8 cellular contexts compared by ENCODE assay signal in the genomic region with DNA sequence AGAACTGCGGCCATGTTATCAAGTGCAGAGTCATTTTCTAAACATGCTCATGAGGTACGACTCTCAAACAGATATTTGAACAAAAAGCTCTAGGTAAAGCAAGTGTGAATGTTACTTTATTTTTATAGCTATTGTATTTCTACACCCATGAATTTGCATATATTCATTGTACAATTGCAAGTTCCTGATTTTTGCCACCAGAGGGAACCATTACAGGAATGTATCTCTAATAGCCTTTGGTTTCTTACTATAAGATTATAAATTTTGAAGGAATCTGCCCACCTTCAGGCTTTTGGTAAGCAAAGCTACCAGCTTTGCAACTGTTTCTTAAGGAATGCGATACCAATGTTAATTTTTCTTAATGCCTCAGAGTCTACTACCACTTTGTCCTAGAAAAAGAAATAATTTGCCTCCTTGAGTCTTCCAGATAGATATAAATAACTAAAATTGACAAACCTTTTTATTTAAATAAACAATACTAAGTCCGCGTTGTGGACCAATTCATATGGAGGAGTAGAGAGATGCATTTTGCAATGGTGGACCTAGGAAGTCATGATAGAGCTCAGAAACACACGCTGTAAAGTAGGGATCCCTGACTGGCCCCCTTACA.
DNase-seq lines count a peak whose midpoint lies in the region; ATAC-seq and TF ChIP-seq lines count a peak whose summit lies in the region.

No MANE protein-coding gene starts in this region.

- H3K27me3 Mint-ChIP-seq in glutamatergic neuron (ENCODE audit: unreplicated experiment): peaks cover 2% of the 10 kb centered on the region

- POLR2A ChIA-PET in SK-N-SH (lab: Yijun Ruan, JAX): no interaction called here

- TF ChIP-seq EP300 in SK-N-SH (IDR thresholded peaks at IDR 0.05; ENCODE audit: borderline replicate concordance in 1 of 2, low read depth in 1 of 2, low read length in 1 of 2): no peak

- no peak overlapping the region for H3K4me2 ChIP-seq in SK-N-SH

- H3K27me3 ChIP-seq in left ventricle myocardium inferior (ENCODE audit: low read depth) (no peaks in the 10 kb centered on the region), SK-N-SH (ENCODE audit: insufficient read depth) (no peaks in the 10 kb centered on the region)

- no peak for TF ChIP-seq RAD21 in SK-N-SH (IDR thresholded peaks at IDR 0.05; ENCODE audit: low read length)

- H3K27ac ChIP-seq in left ventricle myocardium inferior (replicated peaks): no peak overlapping the region
- peak overlapping the region in 1 of 2 experiments; percentile 78; a peak in 1 of 4 replicates for H3K27ac ChIP-seq in SK-N-SH (ENCODE audit: low read depth in 2 of 2, low read length in 1 of 2)

- no peak overlapping the region for H2AFZ ChIP-seq in SK-N-SH (ENCODE audit: low read depth)

- peak; percentile 62 for TF ChIP-seq CTCF in left ventricle myocardium inferior (IDR thresholded peaks at IDR 0.05; ENCODE audit: borderline replicate concordance)
- peak; percentile 66 for TF ChIP-seq CTCF in SK-N-SH (IDR thresholded peaks at IDR 0.05)
- peak; percentile 63 for TF ChIP-seq CTCF in glutamatergic neuron (IDR thresholded peaks at IDR 0.05; ENCODE audit: partially characterized antibody, unreplicated experiment)

- no peak overlapping the region for H3K4me3 Mint-ChIP-seq in glutamatergic neuron (ENCODE audit: unreplicated experiment)

- CTCF ChIA-PET in SK-N-SH (lab: Yijun Ruan, JAX): interaction anchor here (0.6 to 3.6 kb wide), 11 partner anchors 8 to 584 kb away, joined by 3 to 13 read pairs (median 5); no protein-coding TSS in a partner anchor

- ATAC-seq in left ventricle myocardium superior (no peak), HG03025 (IDR thresholded peaks at IDR 0.05; ENCODE audit: low FRiP score, unreplicated experiment) (no peak), GM21528 (IDR thresholded peaks at IDR 0.05; ENCODE audit: low FRiP score, unreplicated experiment) (no peak)

- H3K4me1 Mint-ChIP-seq in glutamatergic neuron (ENCODE audit: low read depth, unreplicated experiment): no peaks in the 10 kb centered on the region

- no peaks in the 10 kb centered on the region for H3K9me3 Mint-ChIP-seq in glutamatergic neuron (ENCODE audit: unreplicated experiment)

- 98% methylated on average over 6 of the region's 6 CpGs for WGBS in SK-N-SH (ENCODE audit: low lambda C conversion rate)

- H3K36me3 ChIP-seq in left ventricle myocardium inferior (peaks cover 55% of the 10 kb centered on the region), SK-N-SH (replicated peaks in 1 of 2; ENCODE audit: control insufficient read depth in 1 of 2, insufficient read depth in 2 of 2, low read length in 1 of 2) (peaks cover 47 to 65% of the 10 kb centered on the region in 2 experiments)

- no peak for DNase-seq in left ventricle myocardium inferior
- no peak for DNase-seq in left ventricle myocardium superior
- DNase-seq in SK-N-SH: no peak
- no peak for DNase-seq in glutamatergic neuron
- DNase-seq in stimulated activated CD4-positive, alpha-beta T cell treated with anti-CD3 and anti-CD28 coated beads, Interleukin-12 subunit alpha, Interleukin-12 subunit beta, amount 100 ng/mL, for 4 hours: no peak
- no peak for DNase-seq in effector CD4-positive, alpha-beta T cell

- no peak overlapping the region for H3K4me3 ChIP-seq in left ventricle myocardium inferior
- H3K4me3 ChIP-seq in SK-N-SH (ENCODE audit: low read depth in 2 of 2, low read length in 1 of 2): no peak overlapping the region; a peak in 1 of 4 replicates

- no peaks in the 10 kb centered on the region for H3K79me2 ChIP-seq in SK-N-SH (ENCODE audit: insufficient read depth)

- peaks cover 9% of the 10 kb centered on the region for H3K9me3 ChIP-seq in left ventricle myocardium inferior (replicated peaks)
- H3K9me3 ChIP-seq in SK-N-SH: peaks cover 9% of the 10 kb centered on the region; the same call in 1 of the 2 replicates

- no peak overlapping the region for H3K27ac Mint-ChIP-seq in glutamatergic neuron (ENCODE audit: unreplicated experiment)

- H3K36me3 Mint-ChIP-seq in glutamatergic neuron (ENCODE audit: unreplicated experiment): peaks cover 6% of the 10 kb centered on the region

- intact Hi-C loops in left ventricle myocardium inferior (cut with micrococcal nuclease): no loop called here
- intact Hi-C loops in left ventricle myocardium superior (cut with micrococcal nuclease): no loop called here

- peaks cover 46% of the 10 kb centered on the region for H3F3A ChIP-seq in SK-N-SH (replicated peaks; ENCODE audit: insufficient read depth)

- no peaks in the 10 kb centered on the region for H3K9me2 ChIP-seq in SK-N-SH

- 0 out of 2 replicates have a peak, but pooled peaks cover 3% of the 10 kb centered on the region for H4K20me1 ChIP-seq in SK-N-SH (ENCODE audit: insufficient read depth)

- no peaks in the 10 kb centered on the region for H3K4me1 ChIP-seq in left ventricle myocardium inferior
- H3K4me1 ChIP-seq in SK-N-SH (ENCODE audit: control insufficient read depth in 1 of 2, insufficient read depth in 2 of 2, low read depth in 1 of 2, low read length in 1 of 2): peaks cover 0 to 5% of the 10 kb centered on the region in 2 experiments; a peak in 2 of 4 replicates

- no peak overlapping the region for H3K9ac ChIP-seq in SK-N-SH

TF ChIP-seq in SK-N-SH, 30 proteins besides CTCF, POLR2A, EP300 and RAD21:
- no peak for TF ChIP-seq JUND (IDR thresholded peaks at IDR 0.05)
- TF ChIP-seq NRF1 (IDR thresholded peaks at IDR 0.05; ENCODE audit: low read depth, low read length): no peak
- no peak for TF ChIP-seq RCOR1 (IDR thresholded peaks at IDR 0.05; ENCODE audit: low read length)
- no peak for TF ChIP-seq GABPA (IDR thresholded peaks at IDR 0.05; ENCODE audit: low read depth)
- no peak for TF ChIP-seq SIN3A (IDR thresholded peaks at IDR 0.05; ENCODE audit: borderline replicate concordance, low read depth, low read length)
- TF ChIP-seq, protein P1, sequence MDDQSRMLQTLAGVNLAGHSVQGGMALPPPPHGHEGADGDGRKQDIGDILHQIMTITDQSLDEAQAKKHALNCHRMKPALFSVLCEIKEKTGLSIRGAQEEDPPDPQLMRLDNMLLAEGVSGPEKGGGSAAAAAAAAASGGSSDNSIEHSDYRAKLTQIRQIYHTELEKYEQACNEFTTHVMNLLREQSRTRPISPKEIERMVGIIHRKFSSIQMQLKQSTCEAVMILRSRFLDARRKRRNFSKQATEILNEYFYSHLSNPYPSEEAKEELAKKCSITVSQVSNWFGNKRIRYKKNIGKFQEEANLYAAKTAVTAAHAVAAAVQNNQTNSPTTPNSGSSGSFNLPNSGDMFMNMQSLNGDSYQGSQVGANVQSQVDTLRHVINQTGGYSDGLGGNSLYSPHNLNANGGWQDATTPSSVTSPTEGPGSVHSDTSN (IDR thresholded peaks at IDR 0.05): no peak
- TF ChIP-seq, protein P2, sequence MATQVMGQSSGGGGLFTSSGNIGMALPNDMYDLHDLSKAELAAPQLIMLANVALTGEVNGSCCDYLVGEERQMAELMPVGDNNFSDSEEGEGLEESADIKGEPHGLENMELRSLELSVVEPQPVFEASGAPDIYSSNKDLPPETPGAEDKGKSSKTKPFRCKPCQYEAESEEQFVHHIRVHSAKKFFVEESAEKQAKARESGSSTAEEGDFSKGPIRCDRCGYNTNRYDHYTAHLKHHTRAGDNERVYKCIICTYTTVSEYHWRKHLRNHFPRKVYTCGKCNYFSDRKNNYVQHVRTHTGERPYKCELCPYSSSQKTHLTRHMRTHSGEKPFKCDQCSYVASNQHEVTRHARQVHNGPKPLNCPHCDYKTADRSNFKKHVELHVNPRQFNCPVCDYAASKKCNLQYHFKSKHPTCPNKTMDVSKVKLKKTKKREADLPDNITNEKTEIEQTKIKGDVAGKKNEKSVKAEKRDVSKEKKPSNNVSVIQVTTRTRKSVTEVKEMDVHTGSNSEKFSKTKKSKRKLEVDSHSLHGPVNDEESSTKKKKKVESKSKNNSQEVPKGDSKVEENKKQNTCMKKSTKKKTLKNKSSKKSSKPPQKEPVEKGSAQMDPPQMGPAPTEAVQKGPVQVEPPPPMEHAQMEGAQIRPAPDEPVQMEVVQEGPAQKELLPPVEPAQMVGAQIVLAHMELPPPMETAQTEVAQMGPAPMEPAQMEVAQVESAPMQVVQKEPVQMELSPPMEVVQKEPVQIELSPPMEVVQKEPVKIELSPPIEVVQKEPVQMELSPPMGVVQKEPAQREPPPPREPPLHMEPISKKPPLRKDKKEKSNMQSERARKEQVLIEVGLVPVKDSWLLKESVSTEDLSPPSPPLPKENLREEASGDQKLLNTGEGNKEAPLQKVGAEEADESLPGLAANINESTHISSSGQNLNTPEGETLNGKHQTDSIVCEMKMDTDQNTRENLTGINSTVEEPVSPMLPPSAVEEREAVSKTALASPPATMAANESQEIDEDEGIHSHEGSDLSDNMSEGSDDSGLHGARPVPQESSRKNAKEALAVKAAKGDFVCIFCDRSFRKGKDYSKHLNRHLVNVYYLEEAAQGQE (IDR thresholded peaks at IDR 0.05; ENCODE audit: low read depth, low read length): no peak
- TF ChIP-seq SMC3 (IDR thresholded peaks at IDR 0.05; ENCODE audit: low read depth, low read length): no peak
- TF ChIP-seq TCF12 (IDR thresholded peaks at IDR 0.05): no peak
- TF ChIP-seq EZH2phosphoT487 (IDR thresholded peaks at IDR 0.05; ENCODE audit: borderline replicate concordance, low read depth): no peak
TF ChIP-seq in SK-N-SH: peak in this region for 0.
